9 cellular contexts compared by ENCODE assay signal in the genomic region with DNA sequence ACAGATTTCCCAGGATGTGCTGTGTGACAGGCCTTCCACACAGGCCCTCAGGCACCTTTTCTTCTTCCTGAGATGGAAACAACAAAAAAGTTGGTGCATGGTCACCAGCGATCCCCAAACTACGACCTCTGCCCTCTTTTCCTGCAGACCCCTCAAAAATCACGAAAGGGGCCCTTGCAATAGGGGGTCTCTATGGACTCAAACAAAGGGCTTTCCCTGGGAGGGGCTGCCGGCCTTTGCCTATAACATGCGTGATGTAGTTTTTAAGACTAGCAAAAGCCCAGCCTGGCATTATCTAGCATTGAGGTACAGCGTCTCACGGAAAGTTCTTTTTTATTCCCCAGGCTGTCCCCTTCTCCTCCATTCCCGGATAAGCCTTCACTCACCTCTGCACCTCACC.
"Had no signal": no experiment of that assay in that cellular context is flagged by ENCODE, and none has a peak within 500 bp of the region (broad histone marks: within the 10 kb centered on the region; RNA-seq: fewer than 3 reads in every experiment).

No MANE protein-coding gene starts in this region.

- H3K36me3 ChIP-seq: HAP-1 had no signal

- H3K9me3 ChIP-seq: HAP-1 had no signal

- H2AFZ ChIP-seq: GM23248 had no signal

- H3K9me3 Mint-ChIP-seq: HFFc6 had no signal

- H3K27ac Mint-ChIP-seq: HFFc6 had no signal

- H3K27ac ChIP-seq: GM23248, HL-60 had no signal

- DNase-seq: GM23248, GOT3, H7, HFFc6 had no signal

- ATAC-seq: HCT116, HepG2 had no signal

- H3K4me3 Mint-ChIP-seq: HFFc6, IgD-negative memory B cell had no signal

- H3K9ac ChIP-seq: GM23248 had no signal

- H3K4me3 ChIP-seq: GM23248, HAP-1 had no signal
